Comparison of ENCODE assay signal across 32 cellular contexts in the genomic region with DNA sequence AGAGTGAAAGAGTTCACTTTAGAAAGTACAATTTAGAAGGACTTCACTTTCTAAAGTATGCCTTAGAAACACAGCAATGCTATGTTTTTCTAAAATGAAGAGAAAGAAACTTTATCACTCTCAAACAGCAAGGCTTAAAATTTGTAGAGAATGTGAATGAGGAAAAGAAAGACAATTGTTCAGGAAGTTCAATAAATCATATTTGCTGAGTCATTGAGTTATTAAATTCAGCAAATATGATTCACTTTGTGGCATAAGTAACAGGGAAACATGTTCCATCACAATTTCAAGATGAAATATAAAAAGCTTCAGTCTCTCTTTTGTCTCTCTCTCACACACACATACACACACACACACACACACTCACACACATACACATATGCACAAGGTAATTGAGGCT.
A peak's percentile ranks its signal among the peaks of the same experiment; 100 is the strongest.
DNase-seq lines count a peak whose midpoint lies in the region; FAIRE-seq and TF ChIP-seq lines count a peak whose summit lies in the region.
"Had no signal": no experiment of that assay in that cellular context is flagged by ENCODE, and none has a peak within 500 bp of the region (broad histone marks: within the 10 kb centered on the region; RNA-seq: fewer than 3 reads in every experiment).

No MANE protein-coding gene starts in this region.

- intact Hi-C loops in endothelial cell of umbilical vein (cut with micrococcal nuclease) = no loop called here

- H3K36me3 Mint-ChIP-seq in osteocyte (ENCODE audit: unreplicated experiment) = no peaks in the 10 kb centered on the region
- H3K36me3 Mint-ChIP-seq in activated naive CD8-positive, alpha-beta T cell treated with anti-CD3 and anti-CD28 coated beads for 36 hours = no peaks in the 10 kb centered on the region
- H3K36me3 Mint-ChIP-seq in activated T-cell treated with anti-CD3 and anti-CD28 coated beads, Interleukin-2, amount 50 U/mL, for 24 hours (ENCODE audit: low read depth) = no peaks in the 10 kb centered on the region
- H3K36me3 Mint-ChIP-seq: CD8-positive, alpha-beta T cell; natural killer cell had no signal

- H4K20me1 ChIP-seq in endothelial cell of umbilical vein (replicated peaks; ENCODE audit: control insufficient read depth, extremely low read depth, insufficient read depth, low read length) = no peaks in the 10 kb centered on the region

- POLR2A ChIA-PET in endothelial cell of umbilical vein (lab: Charles Lee) = no interaction called here

- TF ChIP-seq CTCF in endothelial cell of umbilical vein (IDR thresholded peaks at IDR 0.05; ENCODE audit: extremely low read depth in 1 of 2, insufficient read depth in 1 of 2, low read depth in 1 of 2, low read length in 2 of 2) (no peak), osteocyte (IDR thresholded peaks at IDR 0.05) (no peak)

- no peak overlapping the region for H3K4me3 Mint-ChIP-seq in osteocyte (ENCODE audit: unreplicated experiment)
- H3K4me3 Mint-ChIP-seq in activated naive CD8-positive, alpha-beta T cell treated with anti-CD3 and anti-CD28 coated beads for 36 hours = no peak overlapping the region
- H3K4me3 Mint-ChIP-seq in activated T-cell treated with anti-CD3 and anti-CD28 coated beads, Interleukin-2, amount 50 U/mL, for 24 hours = no peak overlapping the region
- H3K4me3 Mint-ChIP-seq: activated B cell treated with CpG ODN at 0.5 μM for 24 hours; activated CD4-positive, alpha-beta T cell treated with anti-CD3 and anti-CD28 coated beads, Interleukin-2, amount 10 ng/mL, durations not matched to agents 7 days and 5 days; CD8-positive, alpha-beta T cell; endodermal cell; natural killer cell had no signal

- FAIRE-seq in endothelial cell of umbilical vein (lab: Jason Lieb, UNC) = peak; percentile 63
- FAIRE-seq: small intestine had no signal

- CTCF ChIA-PET in endothelial cell of umbilical vein (lab: Charles Lee) = interaction anchor here (1.6 kb wide), 1 partner anchor 79 kb away, joined by 4 read pairs; no protein-coding TSS in a partner anchor

- H3K9me3 Mint-ChIP-seq in osteocyte (ENCODE audit: unreplicated experiment) = no peaks in the 10 kb centered on the region
- H3K9me3 Mint-ChIP-seq in activated naive CD8-positive, alpha-beta T cell treated with anti-CD3 and anti-CD28 coated beads for 36 hours = peaks cover 2% of the 10 kb centered on the region
- H3K9me3 Mint-ChIP-seq in activated T-cell treated with anti-CD3 and anti-CD28 coated beads, Interleukin-2, amount 50 U/mL, for 24 hours = peaks cover 7% of the 10 kb centered on the region
- H3K9me3 Mint-ChIP-seq: activated B cell treated with CpG ODN at 0.5 μM for 24 hours; activated CD4-positive, alpha-beta T cell treated with anti-CD3 and anti-CD28 coated beads, Interleukin-2, amount 10 ng/mL, durations not matched to agents 7 days and 5 days; endodermal cell had no signal

- H3K27me3 Mint-ChIP-seq in osteocyte (ENCODE audit: unreplicated experiment) = no peaks in the 10 kb centered on the region
- H3K27me3 Mint-ChIP-seq in activated naive CD8-positive, alpha-beta T cell treated with anti-CD3 and anti-CD28 coated beads for 36 hours = no peaks in the 10 kb centered on the region
- no peaks in the 10 kb centered on the region for H3K27me3 Mint-ChIP-seq in activated T-cell treated with anti-CD3 and anti-CD28 coated beads, Interleukin-2, amount 50 U/mL, for 24 hours
- H3K27me3 Mint-ChIP-seq: activated B cell treated with CpG ODN at 0.5 μM for 24 hours; activated CD4-positive, alpha-beta T cell treated with anti-CD3 and anti-CD28 coated beads, Interleukin-2, amount 10 ng/mL, durations not matched to agents 7 days and 5 days had no signal

- peak overlapping the region; percentile 44 for H3K9ac ChIP-seq in endothelial cell of umbilical vein (replicated peaks; ENCODE audit: extremely low read depth, insufficient read depth, low read length)
- H3K9ac ChIP-seq: GM23248 had no signal

- peak overlapping the region in 1 of 3 experiments; percentile 24 for H3K4me3 ChIP-seq in endothelial cell of umbilical vein (replicated peaks in 1 of 3; ENCODE audit: insufficient read depth in 1 of 3, low read depth in 1 of 3, low read length in 3 of 3)
- H3K4me3 ChIP-seq: ascending aorta, coronary artery, esophagus squamous epithelium, GM23248, lower lobe of right lung, mucosa of descending colon, uterus had no signal

- peak; percentile 39 for DNase-seq in DMS53 (lab: John Stamatoyannopoulos, UW)
- DNase-seq in RKO (ENCODE audit: low spot score) = peak; percentile 12
- peak; percentile 85 for DNase-seq in endothelial cell of umbilical vein (ENCODE audit: low read depth, low spot score)
- no peak for DNase-seq in osteocyte (ENCODE audit: extremely low spot score, unreplicated experiment)
- DNase-seq in SW480 (ENCODE audit: low spot score) = no peak
- no peak for DNase-seq in activated naive CD8-positive, alpha-beta T cell treated with anti-CD3 and anti-CD28 coated beads for 36 hours
- no peak for DNase-seq in middle frontal gyrus (ENCODE audit: extremely low spot score, low spot score)
- no peak for DNase-seq in activated T-cell treated with anti-CD3 and anti-CD28 coated beads, Interleukin-2, amount 50 U/mL, for 24 hours
- DNase-seq: activated B cell treated with CpG ODN at 0.5 μM for 24 hours; activated CD4-positive, alpha-beta T cell treated with anti-CD3 and anti-CD28 coated beads, Interleukin-2, amount 10 ng/mL, durations not matched to agents 7 days and 5 days; activated effector memory CD4-positive, alpha-beta T cell treated with anti-CD3 and anti-CD28 coated beads, Interleukin-2, amount 50 U/mL, for 16 hours; CD8-positive, alpha-beta T cell; EL; endodermal cell; esophagus squamous epithelium; GM23248; hippocampal formation; KG1; lower lobe of right lung; mucosa of descending colon; natural killer cell; NCI-H1417; NCI-H2029; NCI-H69; occipital lobe; Right ventricle myocardium superior; small intestine; stimulated activated naive CD4-positive, alpha-beta T cell treated with Interleukin-2 at 50 U/mL for 16 hours; T-helper 1 cell; uterus had no signal

- no TSS peak for BruUV-seq in endothelial cell of umbilical vein (replicated peaks; lab: Mats Ljungman, UMichigan)

- H3K27ac ChIP-seq in endothelial cell of umbilical vein (ENCODE audit: insufficient read depth, low read depth, low read length) = peak overlapping the region; percentile 75
- H3K27ac ChIP-seq: ascending aorta, coronary artery, esophagus squamous epithelium, GM23248, lower lobe of right lung, uterus had no signal

- H3K9me3 ChIP-seq in endothelial cell of umbilical vein (replicated peaks; ENCODE audit: control insufficient read depth, insufficient read depth, low read length) = no peaks in the 10 kb centered on the region
- H3K9me3 ChIP-seq: ascending aorta, esophagus squamous epithelium, lower lobe of right lung, mucosa of descending colon, uterus had no signal

- TF ChIP-seq POLR2A in endothelial cell of umbilical vein (IDR thresholded peaks at IDR 0.05; ENCODE audit: low read depth, low read length) = no peak

- peaks cover 8% of the 10 kb centered on the region for H3K4me1 Mint-ChIP-seq in osteocyte (ENCODE audit: unreplicated experiment)
- H3K4me1 Mint-ChIP-seq in activated naive CD8-positive, alpha-beta T cell treated with anti-CD3 and anti-CD28 coated beads for 36 hours = no peaks in the 10 kb centered on the region
- H3K4me1 Mint-ChIP-seq in activated T-cell treated with anti-CD3 and anti-CD28 coated beads, Interleukin-2, amount 50 U/mL, for 24 hours (ENCODE audit: low read depth) = no peaks in the 10 kb centered on the region
- H3K4me1 Mint-ChIP-seq: activated B cell treated with CpG ODN at 0.5 μM for 24 hours; activated CD4-positive, alpha-beta T cell treated with anti-CD3 and anti-CD28 coated beads, Interleukin-2, amount 10 ng/mL, durations not matched to agents 7 days and 5 days; endodermal cell; natural killer cell had no signal

- peaks cover 12% of the 10 kb centered on the region for H3K4me1 ChIP-seq in endothelial cell of umbilical vein (ENCODE audit: control insufficient read depth, extremely low read depth, insufficient read depth, low read length)
- H3K4me1 ChIP-seq: ascending aorta, esophagus squamous epithelium, lower lobe of right lung, uterus had no signal

- no peaks in the 10 kb centered on the region for H3K79me2 ChIP-seq in endothelial cell of umbilical vein (ENCODE audit: control insufficient read depth, insufficient read depth, low read length)

- no peaks in the 10 kb centered on the region for H3K36me3 ChIP-seq in endothelial cell of umbilical vein (ENCODE audit: control insufficient read depth in 2 of 2, extremely low read depth in 1 of 2, insufficient read depth in 2 of 2, low read length in 2 of 2)
- H3K36me3 ChIP-seq: ascending aorta, esophagus squamous epithelium, lower lobe of right lung, uterus had no signal

- H3K27me3 ChIP-seq in endothelial cell of umbilical vein (ENCODE audit: control insufficient read depth in 2 of 2, insufficient read depth in 2 of 2, low read length in 2 of 2) = no peaks in the 10 kb centered on the region
- H3K27me3 ChIP-seq: ascending aorta, esophagus squamous epithelium, uterus had no signal

- peak overlapping the region; percentile 78 for H3K4me2 ChIP-seq in endothelial cell of umbilical vein (ENCODE audit: insufficient read depth, low read length)

- peak overlapping the region; percentile 87 for H3K27ac Mint-ChIP-seq in osteocyte (ENCODE audit: unreplicated experiment)
- H3K27ac Mint-ChIP-seq in activated naive CD8-positive, alpha-beta T cell treated with anti-CD3 and anti-CD28 coated beads for 36 hours = no peak overlapping the region
- no peak overlapping the region for H3K27ac Mint-ChIP-seq in activated T-cell treated with anti-CD3 and anti-CD28 coated beads, Interleukin-2, amount 50 U/mL, for 24 hours
- H3K27ac Mint-ChIP-seq: activated B cell treated with CpG ODN at 0.5 μM for 24 hours; activated CD4-positive, alpha-beta T cell treated with anti-CD3 and anti-CD28 coated beads, Interleukin-2, amount 10 ng/mL, durations not matched to agents 7 days and 5 days; CD8-positive, alpha-beta T cell; endodermal cell; natural killer cell had no signal

- no peaks in the 10 kb centered on the region for H3K9me1 ChIP-seq in endothelial cell of umbilical vein (replicated peaks; ENCODE audit: control insufficient read depth, extremely low read depth, insufficient read depth, low read length)

- dilution Hi-C loops in endothelial cell of umbilical vein (cut with MboI; ENCODE audit: extremely low pct_ligation_motif_present, low sequenced_read_pairs) = no loop called here

- peak overlapping the region; percentile 55 for H2AFZ ChIP-seq in endothelial cell of umbilical vein (ENCODE audit: low read depth, low read length)
- H2AFZ ChIP-seq: GM23248 had no signal

TF ChIP-seq in endothelial cell of umbilical vein, 7 proteins besides CTCF, POLR2A, EP300 and RAD21 (continues in another document):
- TF ChIP-seq FOS (IDR thresholded peaks at IDR 0.05; ENCODE audit: borderline replicate concordance, insufficient read depth, low read length) (peak; percentile 77), EZH2 (IDR thresholded peaks at IDR 0.05; ENCODE audit: borderline replicate concordance, low read depth, low read length, severe bottlenecking) (no peak), MYC (IDR thresholded peaks at IDR 0.05; ENCODE audit: low read depth, low read length) (no peak)
- TF ChIP-seq, protein P1, sequence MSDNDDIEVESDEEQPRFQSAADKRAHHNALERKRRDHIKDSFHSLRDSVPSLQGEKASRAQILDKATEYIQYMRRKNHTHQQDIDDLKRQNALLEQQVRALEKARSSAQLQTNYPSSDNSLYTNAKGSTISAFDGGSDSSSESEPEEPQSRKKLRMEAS (IDR thresholded peaks at IDR 0.05; ENCODE audit: insufficient read depth, insufficient read length) = no peak

Comparison
In these comparisons a context has a peak if more than half of its experiments do, and no peak if none do; other contexts are left out.
1. DNase-seq: peak in DMS53 (single experiment), RKO (single experiment) and endothelial cell of umbilical vein (single experiment); none in osteocyte (single experiment), SW480 (single experiment), activated naive CD8-positive, alpha-beta T cell treated with anti-CD3 and anti-CD28 coated beads for 36 hours (single experiment), middle frontal gyrus (single experiment) and activated T-cell treated with anti-CD3 and anti-CD28 coated beads, Interleukin-2, amount 50 U/mL, for 24 hours (single experiment).